ENCODE assay signal across 24 cellular contexts in the genomic region with DNA sequence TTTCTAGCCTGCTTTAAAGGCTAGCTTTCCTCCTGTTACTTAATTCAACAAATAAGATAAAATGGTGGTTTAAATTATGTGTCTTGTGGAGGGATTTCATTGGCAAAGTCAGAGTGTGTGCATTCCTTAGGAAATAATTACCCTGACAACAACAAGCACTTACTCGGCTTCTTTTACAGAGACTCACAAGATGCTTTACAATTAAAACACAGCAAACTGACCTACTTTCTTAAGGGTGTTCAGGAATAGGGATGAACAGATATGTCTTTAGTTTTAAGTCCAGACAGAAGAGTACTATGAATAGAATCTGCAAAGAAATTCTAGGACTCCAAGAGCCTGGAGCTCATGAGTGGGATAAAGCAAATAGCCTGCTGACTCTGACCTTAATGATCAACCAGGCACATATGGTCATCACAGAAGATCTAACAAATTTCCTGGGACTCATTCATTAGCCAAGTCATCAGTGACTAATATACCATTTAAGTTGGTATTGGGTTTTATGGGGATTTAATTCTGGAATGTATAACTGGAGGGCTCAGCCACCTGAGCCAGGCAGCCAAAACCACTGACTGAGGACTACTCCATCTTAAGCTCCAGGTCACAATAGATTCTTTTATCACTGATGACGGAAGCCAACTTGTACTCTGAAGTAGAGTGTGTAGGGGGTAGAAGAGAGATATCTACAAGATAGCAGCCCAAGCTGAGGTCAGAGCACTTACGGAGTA.
"Had no signal": no experiment of that assay in that cellular context is flagged by ENCODE, and none has a peak within 500 bp of the region (broad histone marks: within the 10 kb centered on the region; RNA-seq: fewer than 3 reads in every experiment).

No MANE protein-coding gene starts in this region.

- H3K4me1 ChIP-seq: adrenal gland, foreskin keratinocyte, neural progenitor cell, prostate gland had no signal

- H3K4me3 ChIP-seq: adrenal gland, cardiac muscle cell, mucosa of descending colon, neural progenitor cell, prostate gland, thoracic aorta had no signal

- ATAC-seq: activated CD4-positive, alpha-beta T cell treated with anti-CD3 and anti-CD28 coated beads for 36 hours; activated naive CD4-positive, alpha-beta T cell treated with anti-CD3 and anti-CD28 coated beads, Interleukin-2, amount 50 U/mL, for 72 hours; foreskin keratinocyte; left ventricle myocardium superior; mucosa of descending colon; sciatic nerve; stimulated activated memory B cell treated with anti-CD40 and anti-IgM and Interleukin-4, amounts not matched to agents 10 μg/mL and 1 μg/mL and 100 μg/mL, for 72 hours; WTC11 had no signal

- H3K27ac ChIP-seq: adrenal gland, cardiac muscle cell, epithelial cell of prostate, foreskin keratinocyte, neural progenitor cell, prostate gland had no signal

- DNase-seq: activated CD4-positive, alpha-beta T cell treated with anti-CD3 and anti-CD28 coated beads for 36 hours; activated CD4-positive, alpha-beta T cell treated with anti-CD3 and anti-CD28 coated beads, Interleukin-2, amount 50 U/mL, for 48 hours; activated gamma-delta T cell treated with Interleukin-2 at 50 U/mL for 16 hours; activated T-cell treated with anti-CD3 and anti-CD28 coated beads for 4 hours; adrenal gland; endodermal cell; foreskin keratinocyte; glutamatergic neuron; hippocampal formation; left ventricle myocardium superior; mucosa of descending colon; naive B cell; stimulated activated CD4-positive, alpha-beta T cell treated with anti-CD3 and anti-CD28 coated beads, Interleukin-4, amount 100 ng/mL, for 4 hours; SW 1271; T-helper 2 cell had no signal

- H3K9me3 ChIP-seq: adrenal gland, mucosa of descending colon, prostate gland, thoracic aorta had no signal

- H3K27me3 ChIP-seq: adrenal gland, cardiac muscle cell, foreskin keratinocyte, neural progenitor cell had no signal

- H3K36me3 ChIP-seq: adrenal gland, cardiac muscle cell, neural progenitor cell, prostate gland, thoracic aorta had no signal
